ENCODE assay signal across 14 cellular contexts in genomic region chr12:26032719-26033241, GRCh38.
DNase-seq lines count a peak whose midpoint lies in the region; ATAC-seq, FAIRE-seq and TF ChIP-seq lines count a peak whose summit lies in the region.
"Had no signal": no experiment of that assay in that cellular context is flagged by ENCODE, and none has a peak within 500 bp of the region (broad histone marks: within the 10 kb centered on the region; RNA-seq: fewer than 3 reads in every experiment).

No MANE protein-coding gene starts in this region.

- no peaks in the 10 kb centered on the region for H3K9me3 Mint-ChIP-seq in astrocyte (ENCODE audit: unreplicated experiment)
- no peaks in the 10 kb centered on the region for H3K9me3 Mint-ChIP-seq in activated T-cell treated with anti-CD3 and anti-CD28 coated beads, Interleukin-2, amount 50 U/mL, for 4 hours
- H3K9me3 Mint-ChIP-seq: activated naive CD8-positive, alpha-beta T cell treated with anti-CD3 and anti-CD28 coated beads for 36 hours had no signal

- H3K9ac ChIP-seq in astrocyte (ENCODE audit: low read length): no peak overlapping the region

- no peak overlapping the region for H3K27ac Mint-ChIP-seq in astrocyte (ENCODE audit: unreplicated experiment)
- H3K27ac Mint-ChIP-seq: activated naive CD8-positive, alpha-beta T cell treated with anti-CD3 and anti-CD28 coated beads for 36 hours had no signal

- H3K36me3 Mint-ChIP-seq in astrocyte (ENCODE audit: low read depth, unreplicated experiment): no peaks in the 10 kb centered on the region
- H3K36me3 Mint-ChIP-seq in activated T-cell treated with anti-CD3 and anti-CD28 coated beads, Interleukin-2, amount 50 U/mL, for 4 hours (ENCODE audit: insufficient read depth): no peaks in the 10 kb centered on the region
- H3K36me3 Mint-ChIP-seq: activated naive CD8-positive, alpha-beta T cell treated with anti-CD3 and anti-CD28 coated beads for 36 hours had no signal

- H3K4me1 Mint-ChIP-seq in astrocyte (ENCODE audit: low read depth, unreplicated experiment): peaks cover 7% of the 10 kb centered on the region
- H3K4me1 Mint-ChIP-seq in activated T-cell treated with anti-CD3 and anti-CD28 coated beads, Interleukin-2, amount 50 U/mL, for 4 hours (ENCODE audit: low read depth): no peaks in the 10 kb centered on the region
- H3K4me1 Mint-ChIP-seq: activated naive CD8-positive, alpha-beta T cell treated with anti-CD3 and anti-CD28 coated beads for 36 hours had no signal

- ATAC-seq in activated T-cell treated with anti-CD3 and anti-CD28 coated beads, Interleukin-2, amount 50 U/mL, for 4 hours: no peak
- ATAC-seq: gastroesophageal sphincter, GM12878, Right ventricle myocardium inferior had no signal

- FAIRE-seq in astrocyte (lab: Jason Lieb, UNC): peak; percentile 32
- FAIRE-seq: GM12878 had no signal

- H3K4me3 Mint-ChIP-seq in astrocyte (ENCODE audit: unreplicated experiment): no peak overlapping the region
- H3K4me3 Mint-ChIP-seq in activated T-cell treated with anti-CD3 and anti-CD28 coated beads, Interleukin-2, amount 50 U/mL, for 4 hours: no peak overlapping the region
- H3K4me3 Mint-ChIP-seq: activated naive CD8-positive, alpha-beta T cell treated with anti-CD3 and anti-CD28 coated beads for 36 hours had no signal

- peak; percentile 60 for DNase-seq in EH (ENCODE audit: low read depth)
- DNase-seq in HuH-7.5 (ENCODE audit: low spot score): peak; percentile 16
- peak; percentile 50 for DNase-seq in astrocyte (ENCODE audit: low read depth)
- DNase-seq in osteoblast (ENCODE audit: insufficient read length, low spot score, missing footprints): peak; percentile 30
- DNase-seq in activated T-cell treated with anti-CD3 and anti-CD28 coated beads, Interleukin-2, amount 50 U/mL, for 4 hours: no peak
- no peak for DNase-seq in glomerular visceral epithelial cell (ENCODE audit: extremely low spot score)
- DNase-seq in activated effector memory CD4-positive, alpha-beta T cell treated with Interleukin-2 at 50 U/mL for 16 hours: no peak
- DNase-seq: activated naive CD8-positive, alpha-beta T cell treated with anti-CD3 and anti-CD28 coated beads for 36 hours; Calu3; dermis blood vessel endothelial cell; NCI-H2227 treated with DMSO at 0.1 percent for 48 hours had no signal

- H3K4me3 ChIP-seq in astrocyte (ENCODE audit: insufficient read depth, low read depth, low read length) (no peak overlapping the region), osteoblast (ENCODE audit: insufficient read depth, low read length) (no peak overlapping the region)
- H3K4me3 ChIP-seq: gastroesophageal sphincter, GM12878 had no signal

- H3K27me3 Mint-ChIP-seq in astrocyte (ENCODE audit: low read depth, unreplicated experiment): no peaks in the 10 kb centered on the region
- H3K27me3 Mint-ChIP-seq in activated T-cell treated with anti-CD3 and anti-CD28 coated beads, Interleukin-2, amount 50 U/mL, for 4 hours (ENCODE audit: low read depth): no peaks in the 10 kb centered on the region

- no peaks in the 10 kb centered on the region for H3K36me3 ChIP-seq in astrocyte (ENCODE audit: insufficient read depth, low read length)
- no peaks in the 10 kb centered on the region for H3K36me3 ChIP-seq in osteoblast (ENCODE audit: insufficient read depth, low read length)
- H3K36me3 ChIP-seq: gastroesophageal sphincter had no signal

- H3K4me1 ChIP-seq in astrocyte (ENCODE audit: insufficient read depth, low read length): no peaks in the 10 kb centered on the region
- H3K4me1 ChIP-seq in osteoblast (ENCODE audit: insufficient read depth, low read length): peaks cover 49% of the 10 kb centered on the region

- no peak overlapping the region for H3K27ac ChIP-seq in astrocyte (ENCODE audit: low read depth, low read length)
- H3K27ac ChIP-seq in osteoblast (ENCODE audit: low read depth, low read length): peak overlapping the region; percentile 38

- H3K4me2 ChIP-seq in astrocyte (ENCODE audit: low read length) (no peak overlapping the region), osteoblast (ENCODE audit: insufficient read depth, low read length) (no peak overlapping the region)

- H3K27me3 ChIP-seq in astrocyte (ENCODE audit: insufficient read depth, low read length) (no peaks in the 10 kb centered on the region), osteoblast (ENCODE audit: insufficient read depth, low read length) (no peaks in the 10 kb centered on the region)
- H3K27me3 ChIP-seq: gastroesophageal sphincter had no signal

- H4K20me1 ChIP-seq in astrocyte (ENCODE audit: insufficient read depth, low read length) (peaks cover 34% of the 10 kb centered on the region), osteoblast (ENCODE audit: insufficient read depth, low read length) (peaks cover 4% of the 10 kb centered on the region)

- no peak for TF ChIP-seq CTCF in astrocyte (IDR thresholded peaks at IDR 0.05; ENCODE audit: insufficient read depth, low read depth, low read length)
- no peak for TF ChIP-seq CTCF in osteoblast (IDR thresholded peaks at IDR 0.05; ENCODE audit: extremely low read depth, low read depth, low read length)

- H3K9me3 ChIP-seq in astrocyte (ENCODE audit: insufficient read depth, low read depth, low read length) (no peaks in the 10 kb centered on the region), osteoblast (ENCODE audit: low read depth, low read length) (no peaks in the 10 kb centered on the region)
- H3K9me3 ChIP-seq: gastroesophageal sphincter had no signal

- peaks cover 82% of the 10 kb centered on the region for H3K79me2 ChIP-seq in astrocyte (ENCODE audit: insufficient read depth, low read length)
- peaks cover 84% of the 10 kb centered on the region for H3K79me2 ChIP-seq in osteoblast (ENCODE audit: insufficient read depth, low read length)

- H2AFZ ChIP-seq in astrocyte (ENCODE audit: low read depth, low read length): no peak overlapping the region
- no peak overlapping the region for H2AFZ ChIP-seq in osteoblast (ENCODE audit: low read length)

Comparison
In these comparisons a context has a peak if more than half of its experiments do, and no peak if none do; other contexts are left out.
1. DNase-seq: peak in EH (single experiment), HuH-7.5 (single experiment), astrocyte (single experiment) and osteoblast (single experiment); none in activated T-cell treated with anti-CD3 and anti-CD28 coated beads, Interleukin-2, amount 50 U/mL, for 4 hours (single experiment), glomerular visceral epithelial cell (single experiment) and activated effector memory CD4-positive, alpha-beta T cell treated with Interleukin-2 at 50 U/mL for 16 hours (single experiment).